In the genomic region with DNA sequence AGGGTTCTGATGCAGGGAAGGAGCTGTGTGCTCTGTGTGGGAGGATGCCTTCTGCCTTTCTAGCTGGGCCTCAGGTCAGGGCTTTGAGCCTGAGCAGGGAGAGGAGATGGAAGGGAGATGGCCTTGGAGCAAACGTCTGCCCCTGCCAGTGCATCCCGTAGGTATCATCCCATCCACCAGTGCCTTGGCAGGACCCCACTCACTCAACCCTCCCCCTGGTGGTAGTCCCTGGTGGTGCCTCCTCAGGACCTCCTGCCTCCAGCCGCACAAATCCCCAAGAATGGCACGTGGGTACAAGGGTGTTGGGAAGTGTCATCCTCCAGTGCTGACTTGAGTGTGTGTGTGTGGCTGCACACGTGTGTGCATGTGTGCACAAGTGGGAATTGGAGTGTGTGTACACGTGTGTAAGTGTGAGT, we compare ENCODE assay signal across 11 cellular contexts. TPM values are rescaled to one million over a fixed set of nuclear protein-coding genes. Genes with fewer than 3 reads are reported as not detected.
DNase-seq lines count a peak whose midpoint lies in the region; ATAC-seq and TF ChIP-seq lines count a peak whose summit lies in the region.
"Had no signal": no experiment of that assay in that cellular context is flagged by ENCODE, and none has a peak within 500 bp of the region (broad histone marks: within the 10 kb centered on the region; RNA-seq: fewer than 3 reads in every experiment).

No MANE protein-coding gene starts in this region.

- H3K4me1 ChIP-seq in cardiac muscle cell (ENCODE audit: low read depth) (no peaks in the 10 kb centered on the region), right cardiac atrium (ENCODE audit: control insufficient read depth, insufficient read depth, low read length) (no peaks in the 10 kb centered on the region), upper lobe of left lung (peaks cover 2 to 15% (median 3%) of the 10 kb centered on the region in 4 donors)

- CTCF ChIA-PET in RWPE1 (lab: Yijun Ruan, JAX) = interaction anchor here (0.9 kb wide), 1 partner anchor 124 kb away, joined by 4 read pairs; no protein-coding TSS in a partner anchor

- TF ChIP-seq CTCF in cardiac muscle cell (IDR thresholded peaks at IDR 0.05; ENCODE audit: low read depth, low read length) = peak; percentile 33
- TF ChIP-seq CTCF in RWPE1 (conservative IDR thresholded peaks at IDR 0.05; ENCODE audit: low read depth) = no peak
- TF ChIP-seq CTCF in fibroblast of pulmonary artery (IDR thresholded peaks at IDR 0.05; ENCODE audit: low read length, missing control alignments) = peak; percentile 32
- peak in 5 of 6 experiments; percentile 10 to 34 (median 17) for TF ChIP-seq CTCF in upper lobe of left lung (IDR thresholded peaks at IDR 0.05)

- H3K27me3 ChIP-seq in cardiac muscle cell (peaks cover 15% of the 10 kb centered on the region), right cardiac atrium (ENCODE audit: control insufficient read depth, insufficient read depth) (no peaks in the 10 kb centered on the region), upper lobe of left lung (no peaks in the 10 kb centered on the region)

- no peak for ATAC-seq in right cardiac atrium
- no peak for ATAC-seq in upper lobe of left lung (ENCODE audit: low FRiP score in 2 of 2)
- no peak for ATAC-seq in left colon
- no peak for ATAC-seq in left lobe of liver

- POLR2A ChIA-PET in RWPE1 (lab: Yijun Ruan, JAX; ENCODE audit: low non-redundant PET) = no interaction called here

- H3K4me3 ChIP-seq in cardiac muscle cell (no peak overlapping the region), right cardiac atrium (ENCODE audit: low read length) (no peak overlapping the region), fibroblast of pulmonary artery (replicated peaks; ENCODE audit: low read depth, low read length) (no peak overlapping the region), upper lobe of left lung (no peak overlapping the region)

- intact Hi-C loops in right cardiac atrium (cut with DNase I) (no loop called here), left colon (cut with DNase I, micrococcal nuclease) (no loop called here)

- 72% methylated on average over 6 of the region's 6 CpGs for WGBS in right cardiac atrium
- 69 to 92% methylated on average over 6 of the region's 6 CpGs for WGBS in upper lobe of left lung, 2 donors

- no peak for TF ChIP-seq POLR2A in upper lobe of left lung (IDR thresholded peaks at IDR 0.05)

- H3K36me3 ChIP-seq in cardiac muscle cell = no peaks in the 10 kb centered on the region
- no peaks in the 10 kb centered on the region for H3K36me3 ChIP-seq in upper lobe of left lung

- H3K9me3 ChIP-seq in cardiac muscle cell (ENCODE audit: low read depth) (no peaks in the 10 kb centered on the region), right cardiac atrium (ENCODE audit: control insufficient read depth, low read length) (no peaks in the 10 kb centered on the region), upper lobe of left lung (no peaks in the 10 kb centered on the region)

- DNase-seq in cardiac muscle cell (ENCODE audit: low read depth in 1 of 2, low spot score in 1 of 2) = no peak
- no peak for DNase-seq in right cardiac atrium
- DNase-seq in RWPE1 (ENCODE audit: low spot score) = no peak
- DNase-seq in fibroblast of pulmonary artery (ENCODE audit: low read depth) = no peak
- no peak for DNase-seq in upper lobe of left lung
- no peak for DNase-seq in left colon
- no peak for DNase-seq in UCSD-AML1 (lab: John Stamatoyannopoulos, UW; ENCODE audit: unreplicated experiment)
- no peak for DNase-seq in left lobe of liver (ENCODE audit: low spot score)
- DNase-seq: NCI-H1048 had no signal

- TF ChIP-seq EP300 in upper lobe of left lung (IDR thresholded peaks at IDR 0.05) = no peak

- H3K27ac ChIP-seq in cardiac muscle cell = no peak overlapping the region
- H3K27ac ChIP-seq in right cardiac atrium (ENCODE audit: low read length) = no peak overlapping the region
- H3K27ac ChIP-seq in RWPE1 = peak overlapping the region; percentile 83
- H3K27ac ChIP-seq in upper lobe of left lung = no peak overlapping the region

RNA-seq across cellular contexts. Expression of gene MICB, which starts 23.1 kb away (rescaled TPM):
- 2.2 and 3.6 TPM in 2 replicates for total RNA-seq in cardiac muscle cell
- 0.64 and 0.99 TPM in 2 replicates for polyA plus RNA-seq in cardiac muscle cell
- 1 to 10 TPM; 1.6 to 1.8 (median 1.6) TPM for total RNA-seq in right cardiac atrium
- 1.2 TPM for polyA plus RNA-seq in right cardiac atrium
- 10 to 100 TPM in 4 of 6 donors, 1 to 10 TPM in 2; 4.9 to 14.4 (median 11.3) TPM for total RNA-seq in upper lobe of left lung
- 1 to 10 TPM; 1.2 to 1.3 TPM for total RNA-seq in left colon
- total RNA-seq in left lobe of liver = 0.78 TPM

RNA-seq across cellular contexts. Expression of gene MCCD1, which starts 53.9 kb away (rescaled TPM):
- total RNA-seq in cardiac muscle cell = not detected in 2 replicates
- polyA plus RNA-seq in cardiac muscle cell = not detected in 2 replicates
- not detected for total RNA-seq in right cardiac atrium
- not detected for polyA plus RNA-seq in right cardiac atrium
- total RNA-seq in upper lobe of left lung = not detected
- not detected for total RNA-seq in left colon
- total RNA-seq in left lobe of liver = not detected
- total RNA-seq: subcutaneous adipose tissue had no signal
- polyA plus RNA-seq: liver had no signal
